In the genomic region with DNA sequence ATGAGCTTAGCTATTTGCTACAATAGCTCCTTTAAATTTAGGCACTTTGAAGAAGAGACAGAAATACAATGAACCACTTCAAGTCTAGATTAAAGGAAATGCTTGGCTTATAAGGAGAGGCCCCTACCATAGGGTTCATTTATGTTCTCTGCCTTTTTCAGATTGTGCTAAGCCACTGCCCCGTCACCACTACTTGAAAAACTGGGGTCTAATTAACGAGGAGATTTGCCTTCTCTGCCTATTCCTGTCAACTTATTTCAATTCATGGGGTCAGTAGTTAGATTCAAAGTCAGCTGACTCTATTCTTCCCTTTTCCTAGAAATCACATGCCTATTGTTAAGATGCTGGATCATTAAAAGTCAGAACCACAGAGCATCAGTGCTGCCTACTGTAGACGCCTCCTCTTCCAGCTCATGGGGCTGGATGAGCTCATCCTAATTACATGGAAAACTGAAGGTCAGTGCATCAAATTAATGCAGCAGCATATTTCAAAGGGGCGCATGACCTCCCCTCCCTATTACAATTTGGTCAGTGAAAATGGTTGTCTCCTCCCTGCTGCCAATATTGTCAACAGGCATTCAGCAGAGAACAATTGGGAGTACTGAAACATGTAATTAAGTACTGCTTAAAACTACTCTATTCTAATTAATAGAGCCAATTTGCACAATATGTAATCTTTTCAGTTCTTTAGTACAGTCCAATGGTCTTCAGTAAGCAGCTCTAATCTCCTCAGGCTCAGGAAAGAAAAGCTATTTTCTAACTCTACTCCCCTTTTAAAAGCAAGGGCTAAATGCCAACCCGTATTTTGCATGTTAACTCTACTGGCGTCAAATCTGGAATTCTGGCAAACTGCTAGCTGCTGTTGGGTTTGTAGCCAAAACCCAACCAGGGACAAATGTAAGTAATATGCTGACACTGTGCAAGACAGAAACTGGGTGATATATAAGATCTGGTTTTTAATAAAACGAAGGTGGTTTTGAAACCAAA, we compare ENCODE assay signal across 14 cellular contexts.
DNase-seq lines count a peak whose midpoint lies in the region; ATAC-seq and TF ChIP-seq lines count a peak whose summit lies in the region.
"Had no signal": no experiment of that assay in that cellular context is flagged by ENCODE, and none has a peak within 500 bp of the region (broad histone marks: within the 10 kb centered on the region; RNA-seq: fewer than 3 reads in every experiment).

No MANE protein-coding gene starts in this region.

- no peaks in the 10 kb centered on the region for H3K9me3 Mint-ChIP-seq in nephron
- H3K9me3 Mint-ChIP-seq: activated T-cell treated with anti-CD3 and anti-CD28 coated beads, Interleukin-2, amount 50 U/mL, for 24 hours; stimulated activated memory B cell treated with anti-CD40 and anti-IgM and Interleukin-4, amounts not matched to agents 10 μg/mL and 1 μg/mL and 100 μg/mL, for 72 hours had no signal

- H3K4me3 ChIP-seq in aorta (ENCODE audit: low read length in 2 of 2) (no peak overlapping the region), mucosa of descending colon (no peak overlapping the region)
- H3K4me3 ChIP-seq: body of pancreas, SJCRH30 had no signal

- H3K4me3 Mint-ChIP-seq in nephron: no peak overlapping the region
- H3K4me3 Mint-ChIP-seq: activated T-cell treated with anti-CD3 and anti-CD28 coated beads, Interleukin-2, amount 50 U/mL, for 24 hours; stimulated activated memory B cell treated with anti-CD40 and anti-IgM and Interleukin-4, amounts not matched to agents 10 μg/mL and 1 μg/mL and 100 μg/mL, for 72 hours had no signal

- TF ChIP-seq CTCF in nephron (IDR thresholded peaks at IDR 0.05; ENCODE audit: unreplicated experiment in 3 of 3) (no peak), mucosa of descending colon (IDR thresholded peaks at IDR 0.05) (no peak)

- H3K27ac ChIP-seq in aorta (ENCODE audit: low read depth in 1 of 2, low read length in 2 of 2): no peak overlapping the region
- H3K27ac ChIP-seq: body of pancreas, neutrophil, SJCRH30 had no signal

- peaks cover 51% of the 10 kb centered on the region for H3K4me1 Mint-ChIP-seq in nephron

- H3K9me3 ChIP-seq in aorta (ENCODE audit: control insufficient read depth, low read length) (no peaks in the 10 kb centered on the region), mucosa of descending colon (no peaks in the 10 kb centered on the region)
- H3K9me3 ChIP-seq: body of pancreas, neutrophil, SJCRH30 had no signal

- DNase-seq in NCI-H82 (lab: John Stamatoyannopoulos, UW) (peak; percentile 41), NCI-H82 treated with DMSO at 0.1 percent for 48 hours (lab: John Stamatoyannopoulos, UW; ENCODE audit: unreplicated experiment) (no peak), fibroblast of gingiva (ENCODE audit: low read depth) (peak; percentile 79), aorta (peak in 1 of 2 donors; percentile 56), DMS53 treated with DMSO at 0.1 percent for 48 hours (lab: John Stamatoyannopoulos, UW; ENCODE audit: unreplicated experiment) (no peak), mucosa of descending colon (no peak)
- DNase-seq: activated T-cell treated with anti-CD3 and anti-CD28 coated beads, Interleukin-2, amount 50 U/mL, for 24 hours; SJCRH30; stimulated activated CD4-positive, alpha-beta T cell treated with anti-CD3 and anti-CD28 coated beads, Interleukin-2, amount 100 ng/mL, for 24 hours had no signal

- intact Hi-C loops in aorta (cut with DNase I) (loop anchor here in 1 of 2 donors (5.0 kb wide), 1 partner anchor 45 kb away; no protein-coding TSS in a partner anchor), mucosa of descending colon (cut with DNase I, micrococcal nuclease) (no loop called here)

- no peaks in the 10 kb centered on the region for H3K27me3 ChIP-seq in aorta (ENCODE audit: control insufficient read depth in 1 of 2, insufficient read depth in 2 of 2, low read length in 1 of 2)
- H3K27me3 ChIP-seq: body of pancreas, neutrophil, SJCRH30 had no signal

- ATAC-seq in aorta (ENCODE audit: low FRiP score) (peak; percentile 12), GM21717 (IDR thresholded peaks at IDR 0.05; ENCODE audit: unreplicated experiment) (no peak), mucosa of descending colon (no peak)
- ATAC-seq: body of pancreas; stimulated activated memory B cell treated with anti-CD40 and anti-IgM and Interleukin-4, amounts not matched to agents 10 μg/mL and 1 μg/mL and 100 μg/mL, for 72 hours had no signal

- WGBS in aorta, 2 donors: 49 to 52% methylated on average over 7 of the region's 7 CpGs

- H3K36me3 ChIP-seq in aorta (ENCODE audit: control insufficient read depth in 1 of 2, insufficient read depth in 2 of 2, low read length in 1 of 2): no peaks in the 10 kb centered on the region
- no peaks in the 10 kb centered on the region for H3K36me3 ChIP-seq in mucosa of descending colon (ENCODE audit: low read depth)

- peaks cover 46% of the 10 kb centered on the region for H3K36me3 Mint-ChIP-seq in nephron (ENCODE audit: low read depth)

- H3K27me3 Mint-ChIP-seq in nephron (ENCODE audit: low read depth): no peaks in the 10 kb centered on the region
- H3K27me3 Mint-ChIP-seq: activated T-cell treated with anti-CD3 and anti-CD28 coated beads, Interleukin-2, amount 50 U/mL, for 24 hours; stimulated activated memory B cell treated with anti-CD40 and anti-IgM and Interleukin-4, amounts not matched to agents 10 μg/mL and 1 μg/mL and 100 μg/mL, for 72 hours had no signal

- H3K4me1 ChIP-seq in aorta (ENCODE audit: control insufficient read depth in 1 of 2, insufficient read depth in 2 of 2, low read length in 2 of 2) (peaks cover 6 to 21% of the 10 kb centered on the region in 2 donors), mucosa of descending colon (ENCODE audit: low read depth) (peaks cover 14% of the 10 kb centered on the region)

- H3K27ac Mint-ChIP-seq in nephron: peak overlapping the region in 2 of 3 experiments; percentile 78 to 88
- H3K27ac Mint-ChIP-seq: stimulated activated memory B cell treated with anti-CD40 and anti-IgM and Interleukin-4, amounts not matched to agents 10 μg/mL and 1 μg/mL and 100 μg/mL, for 72 hours had no signal

Comparison
In these comparisons a context has a peak if more than half of its experiments do, and no peak if none do; other contexts are left out.
1. DNase-seq: peak in NCI-H82 (single experiment) and fibroblast of gingiva (single experiment); none in NCI-H82 treated with DMSO at 0.1 percent for 48 hours (single experiment), DMS53 treated with DMSO at 0.1 percent for 48 hours (single experiment) and mucosa of descending colon (0 of 3).